ENCODE assay signal across 11 cellular contexts in genomic region chr19:7986321-7987083, GRCh38. TPM values are rescaled to one million over a fixed set of nuclear protein-coding genes. Genes with fewer than 3 reads are reported as not detected.
DNase-seq lines count a peak whose midpoint lies in the region; ATAC-seq and TF ChIP-seq lines count a peak whose summit lies in the region.
"Had no signal": no experiment of that assay in that cellular context is flagged by ENCODE, and none has a peak within 500 bp of the region (broad histone marks: within the 10 kb centered on the region; RNA-seq: fewer than 3 reads in every experiment).

No MANE protein-coding gene starts in this region.

- TF ChIP-seq CTCF in foreskin keratinocyte (conservative IDR thresholded peaks at IDR 0.05), result no peak

- H3K4me1 ChIP-seq in foreskin keratinocyte, result peaks cover 29% of the 10 kb centered on the region
- H3K4me1 ChIP-seq in effector memory CD4-positive, alpha-beta T cell (ENCODE audit: control insufficient read depth, insufficient read depth, low read length, poor library complexity, severe bottlenecking), result no peaks in the 10 kb centered on the region
- H3K4me1 ChIP-seq: uterus had no signal

- H3K9me3 ChIP-seq in effector memory CD4-positive, alpha-beta T cell (ENCODE audit: control insufficient read depth, low read length), result no peaks in the 10 kb centered on the region
- H3K9me3 ChIP-seq: uterus had no signal

- ATAC-seq in foreskin keratinocyte, result peak; percentile 4

- no peaks in the 10 kb centered on the region for H3K27me3 ChIP-seq in foreskin keratinocyte
- no peaks in the 10 kb centered on the region for H3K27me3 ChIP-seq in effector memory CD4-positive, alpha-beta T cell (replicated peaks; ENCODE audit: control insufficient read depth, insufficient read depth, low read length, poor library complexity, severe bottlenecking)
- H3K27me3 ChIP-seq: uterus had no signal

- no peak overlapping the region for H3K27ac ChIP-seq in foreskin keratinocyte
- no peak overlapping the region for H3K27ac ChIP-seq in effector memory CD4-positive, alpha-beta T cell (ENCODE audit: insufficient read depth, low read length, poor library complexity, severe bottlenecking)

- peaks cover 68% of the 10 kb centered on the region for H3K36me3 ChIP-seq in effector memory CD4-positive, alpha-beta T cell (ENCODE audit: control insufficient read depth, insufficient read depth, low read length)
- H3K36me3 ChIP-seq: uterus had no signal

- DNase-seq in GM03348 (ENCODE audit: low spot score), result peak; percentile 63
- DNase-seq in amniotic epithelial cell (ENCODE audit: low read depth), result peak; percentile 69
- DNase-seq in foreskin keratinocyte, result peak in 1 of 2 donors; percentile 53
- DNase-seq in smooth muscle cell of the brain vasculature (ENCODE audit: low read depth, low spot score), result peak; percentile 33
- DNase-seq in NCI-H187 treated with DMSO at 0.1 percent for 48 hours (lab: John Stamatoyannopoulos, UW), result no peak
- no peak for DNase-seq in NCI-H2029 treated with DMSO at 0.1 percent for 48 hours (lab: John Stamatoyannopoulos, UW)
- DNase-seq in central memory CD4-positive, alpha-beta T cell, result no peak
- DNase-seq in effector memory CD4-positive, alpha-beta T cell, result no peak
- DNase-seq: activated CD4-positive, alpha-beta T cell treated with anti-CD3 and anti-CD28 coated beads for 4 hours; MM.1S; uterus had no signal

- no peak overlapping the region for H3K4me3 ChIP-seq in effector memory CD4-positive, alpha-beta T cell (ENCODE audit: insufficient read depth, low read depth, low read length, poor library complexity, severe bottlenecking)
- H3K4me3 ChIP-seq: uterus had no signal

RNA-seq across cellular contexts. Expression of gene ELAVL1, which starts 18.9 kb away (rescaled TPM):
- total RNA-seq in foreskin keratinocyte, result 79.7 and 85.2 TPM in 2 replicates
- 53.5 and 62.5 TPM in 2 replicates for polyA plus RNA-seq in foreskin keratinocyte

RNA-seq across cellular contexts. Expression of gene TIMM44, which starts 43.0 kb away (rescaled TPM):
- 63.0 and 67.5 TPM in 2 replicates for total RNA-seq in foreskin keratinocyte
- polyA plus RNA-seq in foreskin keratinocyte, result 50.0 and 53.9 TPM in 2 replicates

Comparison
In these comparisons a context has a peak if more than half of its experiments do, and no peak if none do; other contexts are left out.
1. DNase-seq: peak in GM03348 (single experiment), amniotic epithelial cell (single experiment) and smooth muscle cell of the brain vasculature (single experiment); none in NCI-H187 treated with DMSO at 0.1 percent for 48 hours (single experiment), NCI-H2029 treated with DMSO at 0.1 percent for 48 hours (single experiment), central memory CD4-positive, alpha-beta T cell (single experiment) and effector memory CD4-positive, alpha-beta T cell (0 of 3).